In genomic region chr6:139355172-139355571, GRCh38 we compare ENCODE assay signal across 22 cellular contexts. TPM values are rescaled to one million over a fixed set of nuclear protein-coding genes. Genes with fewer than 3 reads are reported as not detected.
A peak's percentile ranks its signal among the peaks of the same experiment; 100 is the strongest.
DNase-seq lines count a peak whose midpoint lies in the region; ATAC-seq lines count a peak whose summit lies in the region.
"Had no signal": no experiment of that assay in that cellular context is flagged by ENCODE, and none has a peak within 500 bp of the region (broad histone marks: within the 10 kb centered on the region; RNA-seq: fewer than 3 reads in every experiment).

No MANE protein-coding gene starts in this region.

- H3K36me3 ChIP-seq in SJCRH30, result no peaks in the 10 kb centered on the region
- H3K36me3 ChIP-seq: vagina had no signal

- DNase-seq in NCI-H2107 treated with DMSO at 0.1 percent for 48 hours (lab: John Stamatoyannopoulos, UW; ENCODE audit: unreplicated experiment), result no peak
- no peak for DNase-seq in SJCRH30
- DNase-seq: activated CD4-positive, CD25-positive, alpha-beta regulatory T cell; activated CD8-positive, alpha-beta memory T cell treated with anti-CD3 and anti-CD28 coated beads, Interleukin-2, amount 10 ng/mL, durations not matched to agents 7 days and 5 days; activated gamma-delta T cell treated with Interleukin-2 at 50 U/mL for 16 hours; cerebellar nuclear complex; effector memory CD4-positive, alpha-beta T cell; KG1; midbrain; MV-4-11; NCI-H2029; NCI-H526; SHP77 treated with DMSO at 0.1 percent for 48 hours; stimulated activated CD4-positive, alpha-beta T cell treated with anti-CD3 and anti-CD28 coated beads, Interleukin-4, amount 100 ng/mL, for 1 hour; T-helper 17 cell had no signal

- no peaks in the 10 kb centered on the region for H3K27me3 ChIP-seq in SJCRH30
- H3K27me3 ChIP-seq: vagina had no signal

- ATAC-seq in GM18511 (IDR thresholded peaks at IDR 0.05; ENCODE audit: unreplicated experiment) (peak; percentile 68), GM19025 (IDR thresholded peaks at IDR 0.05; ENCODE audit: low read depth, unreplicated experiment) (peak; percentile 78), HG02840 (IDR thresholded peaks at IDR 0.05; ENCODE audit: low FRiP score, unreplicated experiment) (peak; percentile 70), HG03442 (IDR thresholded peaks at IDR 0.05; ENCODE audit: unreplicated experiment) (peak; percentile 86), HG03135 (IDR thresholded peaks at IDR 0.05; ENCODE audit: unreplicated experiment) (no peak)
- ATAC-seq: activated CD8-positive, alpha-beta memory T cell treated with anti-CD3 and anti-CD28 coated beads, Interleukin-2, amount 10 ng/mL, durations not matched to agents 7 days and 5 days; T-helper 17 cell had no signal

- no peaks in the 10 kb centered on the region for H3K9me3 ChIP-seq in SJCRH30 (replicated peaks)
- H3K9me3 ChIP-seq: vagina had no signal

- no peak overlapping the region for H3K4me3 ChIP-seq in SJCRH30
- H3K4me3 ChIP-seq: skin epidermis, vagina had no signal

- no peak overlapping the region for H3K27ac ChIP-seq in SJCRH30
- H3K27ac ChIP-seq: skin epidermis, vagina had no signal

- H3K4me1 ChIP-seq in SJCRH30, result no peaks in the 10 kb centered on the region
- H3K4me1 ChIP-seq: vagina had no signal

RNA-seq across cellular contexts. Expression of gene CITED2, which starts 19.3 kb away (rescaled TPM):
- 23.6 and 24.6 TPM in 2 replicates for total RNA-seq in SJCRH30 (2014; rRNA removed; shearing (Covaris generic))
